Comparison of ENCODE assay signal across 8 cellular contexts in the genomic region with DNA sequence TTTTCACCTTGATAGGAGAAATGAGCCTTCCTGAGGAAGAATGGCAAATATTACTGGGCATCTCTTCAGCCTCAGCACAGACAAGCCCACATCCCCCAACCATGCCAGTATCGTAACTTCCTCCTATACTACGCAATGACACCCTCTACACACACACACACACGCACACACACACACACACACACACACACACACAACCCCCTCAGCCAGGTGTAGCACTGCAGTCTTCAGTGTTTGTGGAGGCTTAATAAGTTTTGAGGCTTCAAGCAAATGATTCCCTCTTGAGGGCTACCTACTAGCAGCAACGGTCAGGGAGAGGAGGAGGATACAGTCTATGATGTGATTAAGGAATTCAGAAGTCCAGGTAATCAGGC. TPM values are rescaled to one million over a fixed set of nuclear protein-coding genes. Genes with fewer than 3 reads are reported as not detected.
DNase-seq lines count a peak whose midpoint lies in the region; ATAC-seq and TF ChIP-seq lines count a peak whose summit lies in the region.

No MANE protein-coding gene starts in this region.

- H3K27ac ChIP-seq in foreskin keratinocyte, result peak overlapping the region; percentile 83

- peaks cover 49% of the 10 kb centered on the region for H3K4me1 ChIP-seq in foreskin keratinocyte

- intact Hi-C loops in sciatic nerve (cut with DNase I), result loop anchor here (5.0 kb wide), 1 partner anchor 115 kb away; a partner anchor contains a TSS

- peak; percentile 4 for DNase-seq in ELF-1 (ENCODE audit: low read depth, low spot score)
- peak; percentile 42 for DNase-seq in MV-4-11 (lab: John Stamatoyannopoulos, UW)
- peak; percentile 26 for DNase-seq in activated T-helper 1 cell treated with Interleukin-2 at 50 U/mL for 16 hours (ENCODE audit: low read depth)
- DNase-seq in foreskin keratinocyte, result peak in 1 of 2 donors; percentile 66
- no peak for DNase-seq in sciatic nerve (ENCODE audit: low spot score)
- no peak for DNase-seq in DMS 273 (lab: John Stamatoyannopoulos, UW; ENCODE audit: unreplicated experiment)

- peak; percentile 2 for ATAC-seq in foreskin keratinocyte
- ATAC-seq in sciatic nerve, result peak; percentile 34
- no peak for ATAC-seq in GM21737 (IDR thresholded peaks at IDR 0.05; ENCODE audit: unreplicated experiment)
- no peak for ATAC-seq in GM21447 (IDR thresholded peaks at IDR 0.05; ENCODE audit: unreplicated experiment)

- TF ChIP-seq CTCF in foreskin keratinocyte (conservative IDR thresholded peaks at IDR 0.05), result no peak

- no peaks in the 10 kb centered on the region for H3K27me3 ChIP-seq in foreskin keratinocyte

RNA-seq across cellular contexts. Expression of a gene that starts 1.6 kb away (rescaled TPM):
- total RNA-seq in foreskin keratinocyte (252 and 284 TPM in 2 replicates), sciatic nerve (31.8 TPM)
- polyA plus RNA-seq in foreskin keratinocyte, result 214 and 218 TPM in 2 replicates

RNA-seq across cellular contexts. Expression of a gene that starts 4.8 kb away (rescaled TPM):
- total RNA-seq in foreskin keratinocyte (42.0 and 44.5 TPM in 2 replicates), sciatic nerve (21.8 TPM)
- polyA plus RNA-seq in foreskin keratinocyte, result 51.3 and 55.4 TPM in 2 replicates

RNA-seq across cellular contexts. Expression of a gene that starts 33.3 kb away (rescaled TPM):
- 0.85 and 1.3 TPM in 2 replicates for total RNA-seq in foreskin keratinocyte
- 1.0 and 1.1 TPM in 2 replicates for polyA plus RNA-seq in foreskin keratinocyte
- 0.49 TPM for total RNA-seq in sciatic nerve

RNA-seq across cellular contexts. Expression of a gene that starts 34.1 kb away (rescaled TPM):
- total RNA-seq in foreskin keratinocyte (71.3 and 75.5 TPM in 2 replicates), sciatic nerve (14.4 TPM)
- 39.4 and 52.8 TPM in 2 replicates for polyA plus RNA-seq in foreskin keratinocyte

RNA-seq across cellular contexts. Expression of a gene that starts 41.3 kb away (rescaled TPM):
- total RNA-seq in foreskin keratinocyte (58.2 and 75.3 TPM in 2 replicates), sciatic nerve (143 TPM)
- 42.4 and 45.9 TPM in 2 replicates for polyA plus RNA-seq in foreskin keratinocyte

Comparison
In these comparisons a context has a peak if more than half of its experiments do, and no peak if none do; other contexts are left out.
1. DNase-seq: peak in ELF-1 (single experiment), MV-4-11 (single experiment) and activated T-helper 1 cell treated with Interleukin-2 at 50 U/mL for 16 hours (single experiment); none in sciatic nerve (single experiment) and DMS 273 (single experiment).
2. ATAC-seq: peak in foreskin keratinocyte (single experiment) and sciatic nerve (single experiment); none in GM21737 (single experiment) and GM21447 (single experiment).